In genomic region chr13:22161871-22162270, GRCh38 we compare ENCODE assay signal across 9 cellular contexts.
A peak's percentile ranks its signal among the peaks of the same experiment; 100 is the strongest.
DNase-seq lines count a peak whose midpoint lies in the region; ATAC-seq and TF ChIP-seq lines count a peak whose summit lies in the region.
"Had no signal": no experiment of that assay in that cellular context is flagged by ENCODE, and none has a peak within 500 bp of the region (broad histone marks: within the 10 kb centered on the region; RNA-seq: fewer than 3 reads in every experiment).

No MANE protein-coding gene starts in this region.

- peak; percentile 95 for ATAC-seq in GM18502 (IDR thresholded peaks at IDR 0.05; ENCODE audit: poor library complexity, unreplicated experiment)
- ATAC-seq in GM19468 (IDR thresholded peaks at IDR 0.05; ENCODE audit: extremely low read depth, unreplicated experiment): peak; percentile 85
- ATAC-seq in HG03095 (IDR thresholded peaks at IDR 0.05; ENCODE audit: unreplicated experiment): peak; percentile 78
- ATAC-seq in WTC11: no peak

- H3K27ac Mint-ChIP-seq in WTC11: peak overlapping the region; percentile 43; the same call in 1 of the 2 replicates
- H3K27ac Mint-ChIP-seq: activated CD4-positive, alpha-beta T cell treated with anti-CD3 and anti-CD28 coated beads, Interleukin-2, amount 10 ng/mL, durations not matched to agents 7 days and 5 days had no signal

- H3K36me3 Mint-ChIP-seq in WTC11: no peaks in the 10 kb centered on the region

- H3K27me3 Mint-ChIP-seq in WTC11 (ENCODE audit: low read depth): no peaks in the 10 kb centered on the region

- POLR2A ChIA-PET in WTC11 (lab: Charles Lee): no interaction called here

- no peak overlapping the region for H3K4me3 Mint-ChIP-seq in WTC11
- H3K4me3 Mint-ChIP-seq: activated CD4-positive, alpha-beta T cell treated with anti-CD3 and anti-CD28 coated beads, Interleukin-2, amount 10 ng/mL, durations not matched to agents 7 days and 5 days had no signal

- no peak for TF ChIP-seq POLR2A in erythroblast (IDR thresholded peaks at IDR 0.05; ENCODE audit: low read length)

- H3K4me1 Mint-ChIP-seq in WTC11: peaks cover 8% of the 10 kb centered on the region; the same call in 1 of the 2 replicates

- H3K9me3 Mint-ChIP-seq in WTC11: peaks cover 4% of the 10 kb centered on the region; the same call in 1 of the 2 replicates

- CTCF ChIA-PET in WTC11 (lab: Charles Lee): no interaction called here

- TF ChIP-seq CTCF in WTC11 (IDR thresholded peaks at IDR 0.05): no peak

- no peak for DNase-seq in WTC11 (ENCODE audit: low spot score)
- DNase-seq in SK-N-DZ (ENCODE audit: low spot score): no peak
- DNase-seq in germinal center (ENCODE audit: low spot score): no peak
- no peak for DNase-seq in NCI-H748 treated with DMSO at 0.1 percent for 48 hours (lab: John Stamatoyannopoulos, UW)
- no peak for DNase-seq in erythroblast (lab: John Stamatoyannopoulos, UW)
- DNase-seq: activated CD4-positive, alpha-beta T cell treated with anti-CD3 and anti-CD28 coated beads, Interleukin-2, amount 10 ng/mL, durations not matched to agents 7 days and 5 days had no signal

TF ChIP-seq in WTC11, 78 proteins besides CTCF, POLR2A, EP300 and RAD21:
- no peak for TF ChIP-seq NFE2L1 (CRISPR knock-in tag; IDR thresholded peaks at IDR 0.05)
- TF ChIP-seq ATF2 (CRISPR knock-in tag; IDR thresholded peaks at IDR 0.05; ENCODE audit: borderline replicate concordance, low read depth): no peak
- TF ChIP-seq IRF1 (CRISPR knock-in tag; IDR thresholded peaks at IDR 0.05): no peak
- TF ChIP-seq MLX (CRISPR knock-in tag; IDR thresholded peaks at IDR 0.05): no peak
- TF ChIP-seq E2F5 (CRISPR knock-in tag; IDR thresholded peaks at IDR 0.05): no peak
